Comparison of ENCODE assay signal across 16 cellular contexts in the genomic region with DNA sequence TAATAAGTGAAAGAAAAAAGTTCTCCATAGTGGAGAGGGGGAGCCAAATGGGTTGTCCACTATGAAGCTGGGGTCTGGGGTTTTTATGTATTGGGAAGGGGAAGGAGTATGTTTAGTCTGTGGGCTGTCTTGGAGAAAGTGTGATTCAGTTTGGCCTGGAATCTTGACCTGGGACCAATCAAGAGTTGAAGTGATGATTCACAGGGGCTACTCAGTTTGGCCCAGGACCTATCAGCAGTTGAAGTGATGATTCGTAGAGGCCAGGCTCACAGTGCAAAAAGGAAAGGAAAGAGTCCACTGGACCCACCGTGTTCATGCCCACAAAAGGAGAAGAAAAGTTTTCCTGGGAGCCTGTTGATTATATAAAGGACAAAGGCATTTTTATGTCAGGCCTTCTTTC. TPM values are rescaled to one million over a fixed set of nuclear protein-coding genes. Genes with fewer than 3 reads are reported as not detected.
DNase-seq lines count a peak whose midpoint lies in the region; ATAC-seq and TF ChIP-seq lines count a peak whose summit lies in the region.
"Had no signal": no experiment of that assay in that cellular context is flagged by ENCODE, and none has a peak within 500 bp of the region (broad histone marks: within the 10 kb centered on the region; RNA-seq: fewer than 3 reads in every experiment).

No MANE protein-coding gene starts in this region.

- DNase-seq in EL (peak; percentile 69), PC-3 (peak; percentile 57), fibroblast of lung (ENCODE audit: low read depth in 2 of 2) (peak; percentile 7 to 62), trophoblast cell (peak; percentile 4 to 22), uterus (no peak), hepatocyte (ENCODE audit: low spot score) (no peak), T-helper 9 cell (no peak)
- no peak for DNase-seq in activated CD8-positive, alpha-beta memory T cell treated with anti-CD3 and anti-CD28 coated beads for 24 hours
- DNase-seq: activated CD4-positive, alpha-beta T cell treated with anti-CD3 and anti-CD28 coated beads for 48 hours; activated T-cell treated with anti-CD3 and anti-CD28 coated beads, Interleukin-2, amount 50 U/mL, for 24 hours; CD8-positive, alpha-beta T cell; GF-D8; NCI-H1105 treated with DMSO at 0.1 percent for 48 hours; NCI-H446 treated with DMSO at 0.1 percent for 48 hours; T-helper 17 cell had no signal

- H4K20me1 ChIP-seq in PC-3 (ENCODE audit: low read length) (no peaks in the 10 kb centered on the region), fibroblast of lung (ENCODE audit: control insufficient read depth, extremely low read depth, insufficient read depth, low read length) (no peaks in the 10 kb centered on the region), hepatocyte (ENCODE audit: insufficient read depth, poor library complexity, severe bottlenecking) (no peaks in the 10 kb centered on the region)

- intact Hi-C loops in PC-3 (cut with micrococcal nuclease) (no loop called here), uterus (cut with DNase I; ENCODE audit: low total_unique reads) (no loop called here)

- H3K9me2 ChIP-seq in PC-3 (replicated peaks; ENCODE audit: low read length): no peaks in the 10 kb centered on the region
- no peaks in the 10 kb centered on the region for H3K9me2 ChIP-seq in hepatocyte (replicated peaks; ENCODE audit: insufficient read depth)

- no TSS peak for BruUV-seq in PC-3 (replicated peaks; lab: Mats Ljungman, UMichigan)

- no peak overlapping the region for H4K12ac ChIP-seq in trophoblast cell (ENCODE audit: low read depth, low read length)

- no peak overlapping the region for H3K14ac ChIP-seq in trophoblast cell (ENCODE audit: low read length)

- H3K4me1 ChIP-seq in PC-3 (ENCODE audit: insufficient read depth, low read length) (peaks cover 27% of the 10 kb centered on the region), fibroblast of lung (ENCODE audit: control insufficient read depth, extremely low read depth, insufficient read depth, low read length) (no peaks in the 10 kb centered on the region), trophoblast cell (ENCODE audit: control insufficient read depth in 1 of 2, insufficient read depth in 2 of 2, low read length in 2 of 2) (no peaks in the 10 kb centered on the region), uterus (no peaks in the 10 kb centered on the region), hepatocyte (ENCODE audit: insufficient read depth) (no peaks in the 10 kb centered on the region)
- H3K4me1 ChIP-seq: adrenal gland had no signal

- no CpG with 5 or more reads among the region's 2 CpGs for WGBS in trophoblast cell (ENCODE audit: extremely low coverage, insufficient coverage, insufficient read length)
- 60% methylated on average over 2 of the region's 2 CpGs for WGBS in hepatocyte (ENCODE audit: low lambda C conversion rate, missing lambda C conversion rate)

- peak overlapping the region; percentile 49 for H3K27ac ChIP-seq in PC-3 (ENCODE audit: low read length)
- H3K27ac ChIP-seq in fibroblast of lung (ENCODE audit: insufficient read depth, low read length): no peak overlapping the region
- no peak overlapping the region for H3K27ac ChIP-seq in trophoblast cell (ENCODE audit: low read depth, low read length)
- no peak overlapping the region for H3K27ac ChIP-seq in uterus
- no peak overlapping the region for H3K27ac ChIP-seq in hepatocyte
- H3K27ac ChIP-seq: adrenal gland had no signal

- 0 out of 2 replicates have a peak overlapping the region, but pooled peaks have one; percentile 22 for H3K4me3 ChIP-seq in PC-3 (ENCODE audit: low read length)
- H3K4me3 ChIP-seq in fibroblast of lung (replicated peaks in 1 of 4; ENCODE audit: control extremely low read depth in 1 of 4, insufficient read depth in 1 of 4, low read depth in 3 of 4, low read length in 4 of 4): no peak overlapping the region
- no peak overlapping the region for H3K4me3 ChIP-seq in trophoblast cell (ENCODE audit: low read depth, low read length)
- H3K4me3 ChIP-seq in uterus: no peak overlapping the region
- no peak overlapping the region for H3K4me3 ChIP-seq in hepatocyte
- H3K4me3 ChIP-seq: adrenal gland had no signal

- H2BK120ac ChIP-seq in trophoblast cell (ENCODE audit: insufficient read depth, low read length, poor library complexity): no peak overlapping the region

- H3K23ac ChIP-seq in trophoblast cell (ENCODE audit: low read length): no peak overlapping the region

- H4K91ac ChIP-seq in trophoblast cell (ENCODE audit: low read depth, low read length): no peak overlapping the region

- H3K18ac ChIP-seq in trophoblast cell (ENCODE audit: low read length): no peak overlapping the region

- H3K9me3 ChIP-seq in PC-3 (ENCODE audit: low read length) (no peaks in the 10 kb centered on the region), fibroblast of lung (ENCODE audit: control insufficient read depth, insufficient read depth, low read depth, low read length) (no peaks in the 10 kb centered on the region), trophoblast cell (ENCODE audit: insufficient read depth, low read depth, low read length) (no peaks in the 10 kb centered on the region), uterus (no peaks in the 10 kb centered on the region), hepatocyte (ENCODE audit: low read depth) (no peaks in the 10 kb centered on the region)
- H3K9me3 ChIP-seq: adrenal gland had no signal

- H3K4me2 ChIP-seq in PC-3 (ENCODE audit: low read length) (peak overlapping the region; percentile 71), fibroblast of lung (ENCODE audit: extremely low read depth, insufficient read depth, low read length) (no peak overlapping the region), trophoblast cell (ENCODE audit: low read length) (no peak overlapping the region), hepatocyte (no peak overlapping the region)

- H3K9ac ChIP-seq in PC-3 (ENCODE audit: low read length): no peak overlapping the region
- no peak overlapping the region for H3K9ac ChIP-seq in fibroblast of lung (ENCODE audit: insufficient read depth, low read length)
- H3K9ac ChIP-seq in trophoblast cell (ENCODE audit: low read length): no peak overlapping the region

- POLR2A ChIA-PET in PC-3 (lab: Charles Lee; ENCODE audit: unreplicated experiment): no interaction called here

- H2AK5ac ChIP-seq in trophoblast cell (ENCODE audit: low read length): no peak overlapping the region

- CTCF ChIA-PET in PC-3 (lab: Charles Lee): no interaction called here

- H3K79me2 ChIP-seq in PC-3 (ENCODE audit: low read length): no peaks in the 10 kb centered on the region
- no peaks in the 10 kb centered on the region for H3K79me2 ChIP-seq in fibroblast of lung (ENCODE audit: control insufficient read depth, insufficient read depth, low read length)
- H3K79me2 ChIP-seq in trophoblast cell (ENCODE audit: control insufficient read depth, insufficient read depth, low read length, poor library complexity): no peaks in the 10 kb centered on the region
- H3K79me2 ChIP-seq in hepatocyte: no peaks in the 10 kb centered on the region

- no peak overlapping the region for H3K4ac ChIP-seq in trophoblast cell (ENCODE audit: low read depth, low read length)

- H3K79me1 ChIP-seq in trophoblast cell (ENCODE audit: low read length): no peaks in the 10 kb centered on the region

- H2BK12ac ChIP-seq in trophoblast cell (ENCODE audit: low read length): no peak overlapping the region

- H4K8ac ChIP-seq in trophoblast cell (ENCODE audit: low read depth, low read length): no peak overlapping the region

- peak; percentile 45; the same call in 1 of the 2 replicates for ATAC-seq in PC-3
- ATAC-seq: CD8-positive, alpha-beta T cell; T-helper 17 cell had no signal

- no peak overlapping the region; the same call in 1 of the 2 replicates for H2AFZ ChIP-seq in PC-3 (ENCODE audit: low read length)
- no peak overlapping the region for H2AFZ ChIP-seq in fibroblast of lung (ENCODE audit: low read length)
- H2AFZ ChIP-seq in trophoblast cell (ENCODE audit: insufficient read depth, low read length, poor library complexity): no peak overlapping the region
- no peak overlapping the region for H2AFZ ChIP-seq in hepatocyte

- no peaks in the 10 kb centered on the region for H3F3A ChIP-seq in PC-3 (ENCODE audit: low read length, unreplicated experiment)

- H3K27me3 ChIP-seq in PC-3 (ENCODE audit: low read length): no peaks in the 10 kb centered on the region
- no peaks in the 10 kb centered on the region for H3K27me3 ChIP-seq in fibroblast of lung (ENCODE audit: control insufficient read depth, insufficient read depth, low read length)
- no peaks in the 10 kb centered on the region for H3K27me3 ChIP-seq in trophoblast cell (ENCODE audit: insufficient read depth, low read length)
- no peaks in the 10 kb centered on the region for H3K27me3 ChIP-seq in uterus
- H3K27me3 ChIP-seq in hepatocyte: no peaks in the 10 kb centered on the region

- no peak for TF ChIP-seq CTCF in PC-3 (conservative IDR thresholded peaks at IDR 0.05; ENCODE audit: low read depth, low read length)
- no peak for TF ChIP-seq CTCF in fibroblast of lung (conservative IDR thresholded peaks at IDR 0.05 in 1 of 2, IDR thresholded peaks at IDR 0.05 in 1 of 2; ENCODE audit: low read depth in 1 of 2, low read length in 2 of 2)
- no peak for TF ChIP-seq CTCF in uterus (IDR thresholded peaks at IDR 0.05)
- no peak for TF ChIP-seq CTCF in hepatocyte (IDR thresholded peaks at IDR 0.05; ENCODE audit: poor library complexity)

- no peak for TF ChIP-seq POLR2A in uterus (IDR thresholded peaks at IDR 0.05)

- no peak overlapping the region for H2BK5ac ChIP-seq in trophoblast cell (ENCODE audit: low read depth, low read length, poor library complexity)

- H3K36me3 ChIP-seq in PC-3 (ENCODE audit: low read depth, low read length) (no peaks in the 10 kb centered on the region), fibroblast of lung (ENCODE audit: control insufficient read depth, insufficient read depth, low read length) (no peaks in the 10 kb centered on the region), trophoblast cell (ENCODE audit: control insufficient read depth in 1 of 2, insufficient read depth in 2 of 2, low read length in 2 of 2) (no peaks in the 10 kb centered on the region), uterus (no peaks in the 10 kb centered on the region), hepatocyte (replicated peaks; ENCODE audit: insufficient read depth, low read depth) (no peaks in the 10 kb centered on the region)
- H3K36me3 ChIP-seq: adrenal gland had no signal

RNA-seq across cellular contexts. Expression of gene RAB9B, which starts 47.3 kb away (rescaled TPM):
- total RNA-seq in PC-3 (2014; rRNA removed) (1.2 and 1.5 TPM in 2 replicates), fibroblast of lung (0.50 and 0.77 TPM in 2 replicates), uterus (10 to 100 TPM in 2 of 4 donors, 1 to 10 TPM in 2; 7.2 to 14.9 (median 11.3) TPM), hepatocyte (2.4 and 3.6 TPM in 2 replicates)
- polyA plus RNA-seq in fibroblast of lung (0.47 and 0.90 TPM in 2 replicates), hepatocyte (1.6 and 2.2 TPM in 2 replicates)
- polyA plus RNA-seq in fibroblast of lung (2012): 0.32 and 0.47 TPM in 2 replicates
- polyA minus RNA-seq in fibroblast of lung (ENCODE audit: low replicate concordance): 0.07 TPM in 1 of 2 replicates, not detected in the other
- polyA plus RNA-seq in trophoblast cell (2013): 0.38 and 0.42 TPM in 2 replicates

Comparison
In these comparisons a context has a peak if more than half of its experiments do, and no peak if none do; other contexts are left out.
1. DNase-seq: peak in EL (single experiment), PC-3 (single experiment), fibroblast of lung (2 of 2) and trophoblast cell (2 of 2); none in uterus (0 of 2), hepatocyte (single experiment), T-helper 9 cell (single experiment) and activated CD8-positive, alpha-beta memory T cell treated with anti-CD3 and anti-CD28 coated beads for 24 hours (single experiment).